1 cellular context compared by ENCODE assay signal in the genomic region with DNA sequence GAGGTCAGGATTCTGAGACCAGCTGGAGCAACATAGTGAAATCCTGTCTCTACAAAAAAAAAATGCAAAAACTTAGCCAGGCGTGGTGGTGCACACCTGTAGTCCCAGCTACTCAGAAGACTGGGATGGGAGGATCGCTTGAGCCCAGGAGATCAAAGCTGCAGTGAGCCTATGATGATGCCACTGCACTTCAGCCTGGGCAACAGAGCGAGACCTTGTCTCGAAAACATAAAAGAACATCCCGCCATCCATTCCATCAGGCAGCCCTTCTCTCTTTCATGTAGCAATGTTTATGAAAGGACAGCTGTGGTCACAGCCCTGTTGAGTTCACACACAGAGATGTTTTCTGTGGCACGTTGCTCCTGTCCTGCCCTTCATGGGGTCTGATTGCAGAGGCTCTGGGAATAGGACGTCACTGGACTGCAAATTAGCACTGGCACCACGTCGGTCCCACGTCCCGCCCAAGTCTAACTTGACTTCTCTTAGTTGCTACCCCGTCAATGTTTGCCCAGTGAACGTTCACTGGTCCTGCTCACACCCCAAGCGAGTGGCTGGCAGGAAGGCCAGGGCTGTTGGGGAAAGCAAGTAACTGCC.
A peak's percentile ranks its signal among the peaks of the same experiment; 100 is the strongest.
TF ChIP-seq lines count a peak whose summit lies in the region.

No MANE protein-coding gene starts in this region.

TF ChIP-seq in HepG2, 621 proteins besides CTCF, POLR2A, EP300 and RAD21 (continued from another document and continues in another):
- TF ChIP-seq, protein P1, sequence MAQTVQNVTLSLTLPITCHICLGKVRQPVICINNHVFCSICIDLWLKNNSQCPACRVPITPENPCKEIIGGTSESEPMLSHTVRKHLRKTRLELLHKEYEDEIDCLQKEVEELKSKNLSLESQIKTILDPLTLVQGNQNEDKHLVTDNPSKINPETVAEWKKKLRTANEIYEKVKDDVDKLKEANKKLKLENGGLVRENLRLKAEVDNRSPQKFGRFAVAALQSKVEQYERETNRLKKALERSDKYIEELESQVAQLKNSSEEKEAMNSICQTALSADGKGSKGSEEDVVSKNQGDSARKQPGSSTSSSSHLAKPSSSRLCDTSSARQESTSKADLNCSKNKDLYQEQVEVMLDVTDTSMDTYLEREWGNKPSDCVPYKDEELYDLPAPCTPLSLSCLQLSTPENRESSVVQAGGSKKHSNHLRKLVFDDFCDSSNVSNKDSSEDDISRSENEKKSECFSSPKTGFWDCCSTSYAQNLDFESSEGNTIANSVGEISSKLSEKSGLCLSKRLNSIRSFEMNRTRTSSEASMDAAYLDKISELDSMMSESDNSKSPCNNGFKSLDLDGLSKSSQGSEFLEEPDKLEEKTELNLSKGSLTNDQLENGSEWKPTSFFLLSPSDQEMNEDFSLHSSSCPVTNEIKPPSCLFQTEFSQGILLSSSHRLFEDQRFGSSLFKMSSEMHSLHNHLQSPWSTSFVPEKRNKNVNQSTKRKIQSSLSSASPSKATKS (CRISPR knock-in tag; IDR thresholded peaks at IDR 0.05), result no peak
- TF ChIP-seq ZNF557 (CRISPR knock-in tag; IDR thresholded peaks at IDR 0.05) (no peak), ZNF143 (CRISPR knock-in tag; IDR thresholded peaks at IDR 0.05) (no peak), HES4 (CRISPR knock-in tag; IDR thresholded peaks at IDR 0.05; ENCODE audit: borderline replicate concordance) (no peak), ZMYM2 (CRISPR knock-in tag; IDR thresholded peaks at IDR 0.05) (peak; percentile 90), ZNF362 (CRISPR knock-in tag; IDR thresholded peaks at IDR 0.05; ENCODE audit: borderline replicate concordance) (no peak), IKZF1 (IDR thresholded peaks at IDR 0.05) (no peak), ARNTL (CRISPR knock-in tag; IDR thresholded peaks at IDR 0.05) (no peak; the same call in 1 of the 2 replicates), ZNF564 (CRISPR knock-in tag; IDR thresholded peaks at IDR 0.05) (no peak), STAT5B (CRISPR knock-in tag; IDR thresholded peaks at IDR 0.05) (no peak), STAT6 (CRISPR knock-in tag; IDR thresholded peaks at IDR 0.05; ENCODE audit: borderline replicate concordance) (no peak), ZNF883 (CRISPR knock-in tag; IDR thresholded peaks at IDR 0.05; ENCODE audit: not compliant biosample characterization) (no peak), RFX1 (IDR thresholded peaks at IDR 0.05) (no peak), PCBP1 (IDR thresholded peaks at IDR 0.05; ENCODE audit: borderline replicate concordance, low read depth, low read length) (no peak), ZNF766 (CRISPR knock-in tag; IDR thresholded peaks at IDR 0.05; ENCODE audit: borderline replicate concordance) (no peak), CHD2 (IDR thresholded peaks at IDR 0.05; ENCODE audit: low read depth, low read length) (no peak), ZSCAN22 (CRISPR knock-in tag; IDR thresholded peaks at IDR 0.05) (no peak), ZNF326 (CRISPR knock-in tag; IDR thresholded peaks at IDR 0.05; ENCODE audit: borderline replicate concordance) (no peak), ZNF124 (CRISPR knock-in tag; IDR thresholded peaks at IDR 0.05) (no peak), SOX13 (IDR thresholded peaks at IDR 0.05) (no peak), SOX13 (CRISPR knock-in tag; conservative IDR thresholded peaks at IDR 0.05 in 1 of 2, IDR thresholded peaks at IDR 0.05 in 1 of 2) (no peak; a peak in 1 of 4 replicates), ZNF24 (IDR thresholded peaks at IDR 0.05) (no peak), MBD4 (IDR thresholded peaks at IDR 0.05; ENCODE audit: borderline replicate concordance, low read length) (no peak), TBX3 (IDR thresholded peaks at IDR 0.05; ENCODE audit: borderline replicate concordance) (peak; percentile 54; the same call in 1 of the 2 replicates), ZBTB20 (CRISPR knock-in tag; IDR thresholded peaks at IDR 0.05; ENCODE audit: borderline replicate concordance, low read depth) (no peak), ZNF264 (CRISPR knock-in tag; IDR thresholded peaks at IDR 0.05) (no peak), TP53 (CRISPR knock-in tag; conservative IDR thresholded peaks at IDR 0.05) (no peak), ZNF567 (CRISPR knock-in tag; IDR thresholded peaks at IDR 0.05; ENCODE audit: borderline replicate concordance) (no peak), RFX3 (CRISPR knock-in tag; IDR thresholded peaks at IDR 0.05) (no peak), TCF12 (IDR thresholded peaks at IDR 0.05) (no peak), TCF12 (CRISPR knock-in tag; IDR thresholded peaks at IDR 0.05) (no peak), NONO (IDR thresholded peaks at IDR 0.05) (no peak), NONO (CRISPR knock-in tag; conservative IDR thresholded peaks at IDR 0.05) (no peak), ZC3H4 (CRISPR knock-in tag; IDR thresholded peaks at IDR 0.05; ENCODE audit: borderline replicate concordance) (no peak), GLI4 (CRISPR knock-in tag; IDR thresholded peaks at IDR 0.05; ENCODE audit: borderline replicate concordance) (no peak), ARHGAP35 (CRISPR knock-in tag; IDR thresholded peaks at IDR 0.05; ENCODE audit: borderline replicate concordance) (no peak), ZNF20 (CRISPR knock-in tag; IDR thresholded peaks at IDR 0.05) (no peak), ZZZ3 (CRISPR knock-in tag; IDR thresholded peaks at IDR 0.05; ENCODE audit: borderline replicate concordance) (no peak), PBX2 (CRISPR knock-in tag; IDR thresholded peaks at IDR 0.05) (no peak), ZNF34 (CRISPR knock-in tag; IDR thresholded peaks at IDR 0.05; ENCODE audit: borderline replicate concordance) (no peak), ZNF17 (CRISPR knock-in tag; IDR thresholded peaks at IDR 0.05) (no peak), GPN1 (CRISPR knock-in tag; IDR thresholded peaks at IDR 0.05; ENCODE audit: borderline replicate concordance) (no peak), CERS6 (CRISPR knock-in tag; IDR thresholded peaks at IDR 0.05) (no peak)
- TF ChIP-seq, protein P2, sequence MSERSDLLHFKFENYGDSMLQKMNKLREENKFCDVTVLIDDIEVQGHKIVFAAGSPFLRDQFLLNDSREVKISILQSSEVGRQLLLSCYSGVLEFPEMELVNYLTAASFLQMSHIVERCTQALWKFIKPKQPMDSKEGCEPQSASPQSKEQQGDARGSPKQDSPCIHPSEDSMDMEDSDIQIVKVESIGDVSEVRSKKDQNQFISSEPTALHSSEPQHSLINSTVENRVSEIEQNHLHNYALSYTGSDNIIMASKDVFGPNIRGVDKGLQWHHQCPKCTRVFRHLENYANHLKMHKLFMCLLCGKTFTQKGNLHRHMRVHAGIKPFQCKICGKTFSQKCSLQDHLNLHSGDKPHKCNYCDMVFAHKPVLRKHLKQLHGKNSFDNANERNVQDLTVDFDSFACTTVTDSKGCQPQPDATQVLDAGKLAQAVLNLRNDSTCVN (CRISPR knock-in tag; IDR thresholded peaks at IDR 0.05; ENCODE audit: borderline replicate concordance), result no peak
- TF ChIP-seq, protein P3, sequence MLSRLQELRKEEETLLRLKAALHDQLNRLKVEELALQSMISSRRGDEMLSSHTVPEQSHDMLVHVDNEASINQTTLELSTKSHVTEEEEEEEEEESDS (CRISPR knock-in tag; IDR thresholded peaks at IDR 0.05; ENCODE audit: borderline replicate concordance), result no peak
- TF ChIP-seq, protein P4, sequence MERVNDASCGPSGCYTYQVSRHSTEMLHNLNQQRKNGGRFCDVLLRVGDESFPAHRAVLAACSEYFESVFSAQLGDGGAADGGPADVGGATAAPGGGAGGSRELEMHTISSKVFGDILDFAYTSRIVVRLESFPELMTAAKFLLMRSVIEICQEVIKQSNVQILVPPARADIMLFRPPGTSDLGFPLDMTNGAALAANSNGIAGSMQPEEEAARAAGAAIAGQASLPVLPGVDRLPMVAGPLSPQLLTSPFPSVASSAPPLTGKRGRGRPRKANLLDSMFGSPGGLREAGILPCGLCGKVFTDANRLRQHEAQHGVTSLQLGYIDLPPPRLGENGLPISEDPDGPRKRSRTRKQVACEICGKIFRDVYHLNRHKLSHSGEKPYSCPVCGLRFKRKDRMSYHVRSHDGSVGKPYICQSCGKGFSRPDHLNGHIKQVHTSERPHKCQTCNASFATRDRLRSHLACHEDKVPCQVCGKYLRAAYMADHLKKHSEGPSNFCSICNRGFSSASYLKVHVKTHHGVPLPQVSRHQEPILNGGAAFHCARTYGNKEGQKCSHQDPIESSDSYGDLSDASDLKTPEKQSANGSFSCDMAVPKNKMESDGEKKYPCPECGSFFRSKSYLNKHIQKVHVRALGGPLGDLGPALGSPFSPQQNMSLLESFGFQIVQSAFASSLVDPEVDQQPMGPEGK (CRISPR knock-in tag; IDR thresholded peaks at IDR 0.05), result no peak
- TF ChIP-seq, protein P5, sequence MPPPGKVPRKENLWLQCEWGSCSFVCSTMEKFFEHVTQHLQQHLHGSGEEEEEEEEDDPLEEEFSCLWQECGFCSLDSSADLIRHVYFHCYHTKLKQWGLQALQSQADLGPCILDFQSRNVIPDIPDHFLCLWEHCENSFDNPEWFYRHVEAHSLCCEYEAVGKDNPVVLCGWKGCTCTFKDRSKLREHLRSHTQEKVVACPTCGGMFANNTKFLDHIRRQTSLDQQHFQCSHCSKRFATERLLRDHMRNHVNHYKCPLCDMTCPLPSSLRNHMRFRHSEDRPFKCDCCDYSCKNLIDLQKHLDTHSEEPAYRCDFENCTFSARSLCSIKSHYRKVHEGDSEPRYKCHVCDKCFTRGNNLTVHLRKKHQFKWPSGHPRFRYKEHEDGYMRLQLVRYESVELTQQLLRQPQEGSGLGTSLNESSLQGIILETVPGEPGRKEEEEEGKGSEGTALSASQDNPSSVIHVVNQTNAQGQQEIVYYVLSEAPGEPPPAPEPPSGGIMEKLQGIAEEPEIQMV (CRISPR knock-in tag; IDR thresholded peaks at IDR 0.05; ENCODE audit: low read depth), result no peak
- TF ChIP-seq, protein P6, sequence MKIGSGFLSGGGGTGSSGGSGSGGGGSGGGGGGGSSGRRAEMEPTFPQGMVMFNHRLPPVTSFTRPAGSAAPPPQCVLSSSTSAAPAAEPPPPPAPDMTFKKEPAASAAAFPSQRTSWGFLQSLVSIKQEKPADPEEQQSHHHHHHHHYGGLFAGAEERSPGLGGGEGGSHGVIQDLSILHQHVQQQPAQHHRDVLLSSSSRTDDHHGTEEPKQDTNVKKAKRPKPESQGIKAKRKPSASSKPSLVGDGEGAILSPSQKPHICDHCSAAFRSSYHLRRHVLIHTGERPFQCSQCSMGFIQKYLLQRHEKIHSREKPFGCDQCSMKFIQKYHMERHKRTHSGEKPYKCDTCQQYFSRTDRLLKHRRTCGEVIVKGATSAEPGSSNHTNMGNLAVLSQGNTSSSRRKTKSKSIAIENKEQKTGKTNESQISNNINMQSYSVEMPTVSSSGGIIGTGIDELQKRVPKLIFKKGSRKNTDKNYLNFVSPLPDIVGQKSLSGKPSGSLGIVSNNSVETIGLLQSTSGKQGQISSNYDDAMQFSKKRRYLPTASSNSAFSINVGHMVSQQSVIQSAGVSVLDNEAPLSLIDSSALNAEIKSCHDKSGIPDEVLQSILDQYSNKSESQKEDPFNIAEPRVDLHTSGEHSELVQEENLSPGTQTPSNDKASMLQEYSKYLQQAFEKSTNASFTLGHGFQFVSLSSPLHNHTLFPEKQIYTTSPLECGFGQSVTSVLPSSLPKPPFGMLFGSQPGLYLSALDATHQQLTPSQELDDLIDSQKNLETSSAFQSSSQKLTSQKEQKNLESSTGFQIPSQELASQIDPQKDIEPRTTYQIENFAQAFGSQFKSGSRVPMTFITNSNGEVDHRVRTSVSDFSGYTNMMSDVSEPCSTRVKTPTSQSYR (CRISPR knock-in tag; IDR thresholded peaks at IDR 0.05; ENCODE audit: borderline replicate concordance), result no peak
- TF ChIP-seq, protein P7, sequence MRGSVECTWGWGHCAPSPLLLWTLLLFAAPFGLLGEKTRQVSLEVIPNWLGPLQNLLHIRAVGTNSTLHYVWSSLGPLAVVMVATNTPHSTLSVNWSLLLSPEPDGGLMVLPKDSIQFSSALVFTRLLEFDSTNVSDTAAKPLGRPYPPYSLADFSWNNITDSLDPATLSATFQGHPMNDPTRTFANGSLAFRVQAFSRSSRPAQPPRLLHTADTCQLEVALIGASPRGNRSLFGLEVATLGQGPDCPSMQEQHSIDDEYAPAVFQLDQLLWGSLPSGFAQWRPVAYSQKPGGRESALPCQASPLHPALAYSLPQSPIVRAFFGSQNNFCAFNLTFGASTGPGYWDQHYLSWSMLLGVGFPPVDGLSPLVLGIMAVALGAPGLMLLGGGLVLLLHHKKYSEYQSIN (CRISPR knock-in tag; IDR thresholded peaks at IDR 0.05; ENCODE audit: borderline replicate concordance), result no peak
